ENCODE assay signal across 27 cellular contexts in the genomic region with DNA sequence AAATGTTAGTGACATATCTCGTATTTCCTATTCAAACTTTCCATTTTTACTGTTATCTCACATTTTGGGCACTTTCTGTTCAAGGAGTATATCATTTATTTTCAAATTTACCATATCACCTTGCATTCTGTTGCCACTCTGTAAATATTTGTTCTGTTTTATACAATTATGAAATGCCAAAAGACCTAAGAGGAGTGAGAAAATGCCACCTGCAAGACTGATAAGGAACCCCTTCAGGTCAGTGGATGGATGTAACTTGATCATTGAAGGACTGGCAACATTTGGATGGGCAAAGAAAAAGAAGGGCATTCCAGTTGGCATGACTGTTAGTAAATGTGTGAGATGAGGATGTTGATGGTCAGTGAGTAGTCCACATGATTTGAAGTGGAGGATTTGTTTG.
"Had no signal": no experiment of that assay in that cellular context is flagged by ENCODE, and none has a peak within 500 bp of the region (broad histone marks: within the 10 kb centered on the region; RNA-seq: fewer than 3 reads in every experiment).

No MANE protein-coding gene starts in this region.

- ATAC-seq: stimulated activated effector memory CD8-positive, alpha-beta T cell treated with anti-CD3 and anti-CD28 coated beads, Interleukin-12 subunit alpha, Interleukin-12 subunit beta, amount 100 ng/mL, for 72 hours; stimulated activated memory B cell treated with anti-CD40 and anti-IgM and Interleukin-4, amounts not matched to agents 10 μg/mL and 1 μg/mL and 100 μg/mL, for 72 hours; stimulated activated naive B cell treated with anti-CD40 and anti-IgM and Interleukin-4, amounts not matched to agents 10 μg/mL and 1 μg/mL and 100 μg/mL, for 72 hours; stimulated activated naive CD8-positive, alpha-beta T cell treated with anti-CD3 and anti-CD28 coated beads, Interleukin-15, amount 100 ng/mL, for 72 hours; stimulated activated naive CD8-positive, alpha-beta T cell treated with anti-CD3 and anti-CD28 coated beads, Interleukin-15, Interleukin-2, amounts not matched to agents 100 U/mL and 50 U/mL, for 24 hours; upper lobe of right lung had no signal

- H3K9me3 ChIP-seq: stomach, suprapubic skin, testis, thoracic aorta, thyroid gland, tibial artery, tibial nerve, transverse colon, upper lobe of left lung, upper lobe of right lung, uterus, vagina had no signal

- H3K27me3 ChIP-seq: stomach, suprapubic skin, testis, thyroid gland, tibial artery, tibial nerve, transverse colon, upper lobe of left lung, upper lobe of right lung, uterus, vagina had no signal

- FAIRE-seq: urothelium cell line had no signal

- DNase-seq: stimulated activated CD4-positive, alpha-beta T cell treated with anti-CD3 and anti-CD28 coated beads, Interleukin-2, amount 100 ng/mL, for 48 hours; stimulated activated CD4-positive, alpha-beta T cell treated with anti-CD3 and anti-CD28 coated beads, Interleukin-4, amount 100 ng/mL, for 1 hour; stimulated activated CD4-positive, alpha-beta T cell treated with anti-CD3 and anti-CD28 coated beads, Interleukin-4, amount 100 ng/mL, for 24 hours; stimulated activated CD4-positive, alpha-beta T cell treated with anti-CD3 and anti-CD28 coated beads, Interleukin-4, amount 100 ng/mL, for 4 hours; stimulated activated CD8-positive, alpha-beta memory T cell treated with anti-CD3 and anti-CD28 coated beads, Interleukin-4, amount 100 ng/mL, for 48 hours; stimulated activated naive B cell treated with anti-CD40 and anti-IgM and Interleukin-4, amounts not matched to agents 10 μg/mL and 1 μg/mL and 100 μg/mL, for 72 hours; stimulated activated naive CD4-positive, alpha-beta T cell; stimulated activated naive CD4-positive, alpha-beta T cell treated with Interleukin-2 at 50 U/mL for 16 hours; stimulated activated naive CD8-positive, alpha-beta T cell treated with anti-CD3 and anti-CD28 coated beads, Interleukin-15, amount 100 ng/mL, for 72 hours; stimulated activated naive CD8-positive, alpha-beta T cell treated with anti-CD3 and anti-CD28 coated beads, Interleukin-15, Interleukin-2, amounts not matched to agents 100 U/mL and 50 U/mL, for 24 hours; stomach; substantia nigra; testis; thyroid gland; tibial artery; transverse colon; trophoblast cell; upper lobe of left lung; upper lobe of right lung; uterus had no signal

- H3K36me3 ChIP-seq: stomach, suprapubic skin, thoracic aorta, thyroid gland, tibial artery, tibial nerve, transverse colon, upper lobe of left lung, upper lobe of right lung, uterus, vagina had no signal

- H3K27ac ChIP-seq: stomach, suprapubic skin, testis, thoracic aorta, thyroid gland, tibial artery, tibial nerve, transverse colon, upper lobe of left lung, upper lobe of right lung, uterus, vagina had no signal

- H3K4me3 ChIP-seq: stomach, suprapubic skin, testis, thoracic aorta, thyroid gland, tibial artery, tibial nerve, transverse colon, upper lobe of left lung, upper lobe of right lung, uterus, vagina had no signal

- H3K4me1 ChIP-seq: stomach, suprapubic skin, testis, thyroid gland, tibial artery, tibial nerve, transverse colon, upper lobe of left lung, upper lobe of right lung, uterus, vagina had no signal
